Comparison of ENCODE assay signal across 9 cellular contexts in genomic region chr6:166957805-166958076, GRCh38. TPM values are rescaled to one million over a fixed set of nuclear protein-coding genes. Genes with fewer than 3 reads are reported as not detected.
A peak's percentile ranks its signal among the peaks of the same experiment; 100 is the strongest.
DNase-seq lines count a peak whose midpoint lies in the region; ATAC-seq and TF ChIP-seq lines count a peak whose summit lies in the region.
"Had no signal": no experiment of that assay in that cellular context is flagged by ENCODE, and none has a peak within 500 bp of the region (broad histone marks: within the 10 kb centered on the region; RNA-seq: fewer than 3 reads in every experiment).

No MANE protein-coding gene starts in this region.

- H3K27ac ChIP-seq in CD4-positive, alpha-beta T cell (ENCODE audit: low read depth, low read length), result peak overlapping the region; percentile 88
- no peak overlapping the region for H3K27ac ChIP-seq in HUES6 (ENCODE audit: low read depth, low read length)
- H3K27ac ChIP-seq in caudate nucleus (ENCODE audit: low read depth, low read length), result peak overlapping the region; percentile 77

- CTCF ChIA-PET in CD4-positive, alpha-beta T cell (lab: Charles Lee), result interaction anchor here (1.5 kb wide), 1 partner anchor 32 kb away, joined by 6 read pairs; no protein-coding TSS in a partner anchor

- H3K4me3 Mint-ChIP-seq in CD4-positive, alpha-beta T cell, result peak overlapping the region; percentile 95
- peak overlapping the region; percentile 86 for H3K4me3 Mint-ChIP-seq in natural killer cell

- H3K36me3 Mint-ChIP-seq in CD4-positive, alpha-beta T cell (ENCODE audit: low read depth), result peaks cover 28% of the 10 kb centered on the region
- no peaks in the 10 kb centered on the region for H3K36me3 Mint-ChIP-seq in natural killer cell

- no peaks in the 10 kb centered on the region for H3K27me3 Mint-ChIP-seq in CD4-positive, alpha-beta T cell
- no peaks in the 10 kb centered on the region for H3K27me3 Mint-ChIP-seq in natural killer cell (ENCODE audit: low read depth in 2 of 2)

- POLR2A ChIA-PET in CD4-positive, alpha-beta T cell (lab: Charles Lee), result interaction anchor here (1.0 to 3.4 kb wide), 5 partner anchors 12 to 615 kb away, joined by 3 to 32 read pairs (median 3); partner anchors contain the start of gene SFT2D1

- no peak overlapping the region for H3K9ac ChIP-seq in HUES6 (ENCODE audit: low read length)

- intact Hi-C loops in CD4-positive, alpha-beta T cell (cut with DNase I, micrococcal nuclease), result loop anchor here (2.0 to 10.0 kb wide), 5 partner anchors 15 to 867 kb away; partner anchors contain the start of genes AFDN (in 1 of the 2), CEP43 (in 1 of the 2) and RPS6KA2 (in 1 of the 2)
- intact Hi-C loops in natural killer cell (cut with micrococcal nuclease), result loop anchor here (5.0 kb wide), 1 partner anchor 330 kb away; the partner anchor contains the start of gene RPS6KA2

- H3K4me1 Mint-ChIP-seq in CD4-positive, alpha-beta T cell (ENCODE audit: low read depth), result peaks cover 64% of the 10 kb centered on the region
- H3K4me1 Mint-ChIP-seq in natural killer cell, result peaks cover 44 to 66% of the 10 kb centered on the region in 2 donors

- peaks cover 2% of the 10 kb centered on the region for H3K9me3 Mint-ChIP-seq in CD4-positive, alpha-beta T cell
- H3K9me3 Mint-ChIP-seq in natural killer cell, result no peaks in the 10 kb centered on the region

- ATAC-seq in CD4-positive, alpha-beta T cell (ENCODE audit: poor library complexity), result no peak
- ATAC-seq in natural killer cell, result no peak

- no peaks in the 10 kb centered on the region for H3K9me3 ChIP-seq in CD4-positive, alpha-beta T cell (ENCODE audit: control insufficient read depth, low read length)
- H3K9me3 ChIP-seq in HUES6 (ENCODE audit: control insufficient read depth, insufficient read depth, low read depth, low read length), result no peaks in the 10 kb centered on the region

- no peak for TF ChIP-seq CTCF in CD4-positive, alpha-beta T cell (IDR thresholded peaks at IDR 0.05)
- no peak for TF ChIP-seq CTCF in natural killer cell (IDR thresholded peaks at IDR 0.05)

- H3K36me3 ChIP-seq in HUES6 (ENCODE audit: control insufficient read depth, insufficient read depth, low read length), result no peaks in the 10 kb centered on the region

- peak overlapping the region; percentile 93 for H3K27ac Mint-ChIP-seq in CD4-positive, alpha-beta T cell
- peak overlapping the region; percentile 89 to 93 for H3K27ac Mint-ChIP-seq in natural killer cell

- H3K4me3 ChIP-seq in HUES6 (ENCODE audit: low read depth, low read length), result peak overlapping the region; percentile 94; the same call in 1 of the 2 replicates

- peaks cover 22% of the 10 kb centered on the region for H3K4me1 ChIP-seq in HUES6 (ENCODE audit: control insufficient read depth, insufficient read depth, low read length)

- DNase-seq in CD4-positive, alpha-beta T cell, result no peak
- DNase-seq in caudate nucleus (lab: John Stamatoyannopoulos, UW) (no peak), natural killer cell (no peak), ureter (ENCODE audit: low spot score) (no peak), UCSD-AML1 (lab: John Stamatoyannopoulos, UW; ENCODE audit: unreplicated experiment) (no peak), NCI-H1105 (lab: John Stamatoyannopoulos, UW) (no peak), SHP77 treated with DMSO at 0.1 percent for 48 hours (lab: John Stamatoyannopoulos, UW) (no peak)
- DNase-seq: trophoblast cell had no signal

- no peaks in the 10 kb centered on the region for H3K27me3 ChIP-seq in CD4-positive, alpha-beta T cell (ENCODE audit: control insufficient read depth, insufficient read depth, low read length)
- H3K27me3 ChIP-seq in HUES6 (ENCODE audit: control insufficient read depth, insufficient read depth, low read length), result peaks cover 9% of the 10 kb centered on the region

RNA-seq across cellular contexts. Expression of gene RNASET2, which starts 1.4 kb away (rescaled TPM):
- 100 to 1,000 TPM; 164 to 165 TPM for total RNA-seq in CD4-positive, alpha-beta T cell
- 100 to 1,000 TPM in 1 of 3 donors, 10 to 100 TPM in 2; 65.1 to 106 (median 84.5) TPM for total RNA-seq in natural killer cell
- 89.9 TPM for total RNA-seq in ureter

RNA-seq across cellular contexts. Expression of gene CEP43, which starts 41.5 kb away (rescaled TPM):
- 10 to 100 TPM; 12.5 to 13.5 TPM for total RNA-seq in CD4-positive, alpha-beta T cell
- 10 to 100 TPM; 13.5 to 17.0 (median 15.4) TPM for total RNA-seq in natural killer cell
- 22.0 TPM for total RNA-seq in ureter
